9 cellular contexts compared by ENCODE assay signal in genomic region chr2:84782717-84783442, GRCh38.
DNase-seq lines count a peak whose midpoint lies in the region; ATAC-seq lines count a peak whose summit lies in the region.
"Had no signal": no experiment of that assay in that cellular context is flagged by ENCODE, and none has a peak within 500 bp of the region (broad histone marks: within the 10 kb centered on the region; RNA-seq: fewer than 3 reads in every experiment).

No MANE protein-coding gene starts in this region.

- H3K27ac Mint-ChIP-seq in effector memory CD8-positive, alpha-beta T cell: peak overlapping the region; percentile 64 to 84

- DNase-seq in stimulated activated CD8-positive, alpha-beta memory T cell treated with anti-CD3 and anti-CD28 coated beads, Interleukin-12 subunit alpha, Interleukin-12 subunit beta, amount 100 ng/mL, for 4 hours (ENCODE audit: low read depth): peak; percentile 6
- no peak for DNase-seq in stimulated activated CD8-positive, alpha-beta memory T cell treated with anti-CD3 and anti-CD28 coated beads, Interleukin-4, amount 100 ng/mL, for 48 hours
- DNase-seq in T-helper 9 cell (peak; percentile 26), hippocampal formation (lab: John Stamatoyannopoulos, UW) (no peak), ecto neural progenitor cell (ENCODE audit: low spot score) (no peak), hypothalamus (lab: John Stamatoyannopoulos, UW) (no peak)
- peak; percentile 44 to 46 (median 44) for DNase-seq in effector memory CD8-positive, alpha-beta T cell
- DNase-seq: NCI-H526 treated with DMSO at 0.1 percent for 48 hours had no signal

- ATAC-seq in effector memory CD8-positive, alpha-beta T cell (replicated peaks): peak; percentile 87
- ATAC-seq in HG03342 (IDR thresholded peaks at IDR 0.05; ENCODE audit: unreplicated experiment): no peak

- H3K4me1 Mint-ChIP-seq in effector memory CD8-positive, alpha-beta T cell (ENCODE audit: low read depth in 2 of 2): peaks cover 58 to 70% of the 10 kb centered on the region in 2 donors

- peak overlapping the region; percentile 53 to 62 for H3K4me3 Mint-ChIP-seq in effector memory CD8-positive, alpha-beta T cell

- H3K27me3 Mint-ChIP-seq in effector memory CD8-positive, alpha-beta T cell: no peaks in the 10 kb centered on the region

- peaks cover 2 to 8% of the 10 kb centered on the region in 2 donors for H3K9me3 Mint-ChIP-seq in effector memory CD8-positive, alpha-beta T cell

- H3K36me3 Mint-ChIP-seq in effector memory CD8-positive, alpha-beta T cell (ENCODE audit: insufficient read depth): peaks cover 4% of the 10 kb centered on the region

Comparison
In these comparisons a context has a peak if more than half of its experiments do, and no peak if none do; other contexts are left out.
1. DNase-seq: peak in stimulated activated CD8-positive, alpha-beta memory T cell treated with anti-CD3 and anti-CD28 coated beads, Interleukin-12 subunit alpha, Interleukin-12 subunit beta, amount 100 ng/mL, for 4 hours (single experiment), T-helper 9 cell (single experiment) and effector memory CD8-positive, alpha-beta T cell (3 of 3); none in stimulated activated CD8-positive, alpha-beta memory T cell treated with anti-CD3 and anti-CD28 coated beads, Interleukin-4, amount 100 ng/mL, for 48 hours (single experiment), hippocampal formation (0 of 2), ecto neural progenitor cell (single experiment) and hypothalamus (0 of 51).